In genomic region chr12:77179515-77179914, GRCh38 we compare ENCODE assay signal across 14 cellular contexts.
DNase-seq lines count a peak whose midpoint lies in the region; ATAC-seq, FAIRE-seq and TF ChIP-seq lines count a peak whose summit lies in the region.
"Had no signal": no experiment of that assay in that cellular context is flagged by ENCODE, and none has a peak within 500 bp of the region (broad histone marks: within the 10 kb centered on the region; RNA-seq: fewer than 3 reads in every experiment).

No MANE protein-coding gene starts in this region.

- DNase-seq in D341Med (ENCODE audit: low spot score), result peak; percentile 19
- DNase-seq in GM23338 (ENCODE audit: low spot score), result peak; percentile 6
- DNase-seq in PC-9, result no peak
- no peak for DNase-seq in keratinocyte (ENCODE audit: low read depth, low spot score)
- DNase-seq in Right ventricle myocardium inferior (ENCODE audit: missing footprints), result no peak
- DNase-seq in stimulated activated CD4-positive, alpha-beta T cell treated with anti-CD3 and anti-CD28 coated beads, Interleukin-15, amount 100 ng/mL, for 24 hours, result no peak
- DNase-seq in dedifferentiated amniotic fluid mesenchymal stem cell (ENCODE audit: extremely low spot score), result no peak
- DNase-seq: C1 segment of cervical spinal cord, EL, NCI-H1436 treated with DMSO at 0.1 percent for 48 hours, OCI-M1, RPMI8226 had no signal

- H3K9me3 Mint-ChIP-seq in GM23338, result peaks cover 19% of the 10 kb centered on the region; the same call in 2 of the 3 replicates

- POLR2A ChIA-PET in PC-9 (lab: Charles Lee; ENCODE audit: unreplicated experiment), result no interaction called here

- no peak overlapping the region; the same call in 1 of the 2 replicates for H3K27ac Mint-ChIP-seq in GM23338

- peaks cover 18% of the 10 kb centered on the region; the same call in 2 of the 3 replicates for H3K36me3 Mint-ChIP-seq in GM23338 (ENCODE audit: low read depth)

- intact Hi-C loops in PC-9 (cut with micrococcal nuclease; ENCODE audit: unreplicated experiment), result no loop called here
- intact Hi-C loops in Right ventricle myocardium inferior (cut with DNase I), result no loop called here

- H3K27me3 Mint-ChIP-seq in GM23338 (ENCODE audit: insufficient read depth, low read depth, poor library complexity), result no peaks in the 10 kb centered on the region

- no TSS peak for BruUV-seq in PC-9 (replicated peaks; lab: Mats Ljungman, UMichigan)

- H3K4me3 ChIP-seq in GM23338 (no peak overlapping the region), PC-9 (peak overlapping the region; percentile 37; the same call in 1 of the 2 replicates), keratinocyte (ENCODE audit: control insufficient read depth in 2 of 3, extremely low read depth in 1 of 3, insufficient read depth in 2 of 3, low read depth in 1 of 3, low read length in 3 of 3) (no peak overlapping the region)

- H3K9ac ChIP-seq in keratinocyte (ENCODE audit: control insufficient read depth, extremely low read depth, insufficient read depth, low read length), result no peak overlapping the region

- H3K27ac ChIP-seq in GM23338 (ENCODE audit: low read depth) (no peak overlapping the region), PC-9 (no peak overlapping the region), keratinocyte (ENCODE audit: control insufficient read depth, insufficient read depth, low read length) (no peak overlapping the region)
- H3K27ac ChIP-seq: HL-60 had no signal

- CTCF ChIA-PET in PC-9 (lab: Charles Lee), result no interaction called here

- ATAC-seq in GM23338 (no peak; the same call in 2 of the 3 replicates), Right ventricle myocardium inferior (no peak)

- TF ChIP-seq CTCF in GM23338 (conservative IDR thresholded peaks at IDR 0.05; ENCODE audit: low read depth in 2 of 2) (no peak), PC-9 (conservative IDR thresholded peaks at IDR 0.05) (no peak), keratinocyte (optimal IDR thresholded peaks at IDR 0.05 in 1 of 3, IDR thresholded peaks at IDR 0.05 in 1 of 3, conservative IDR thresholded peaks at IDR 0.05 in 1 of 3; ENCODE audit: extremely low read depth in 1 of 3, insufficient read depth in 2 of 3, low read length in 3 of 3) (no peak)

- no peaks in the 10 kb centered on the region for H3K27me3 ChIP-seq in GM23338 (ENCODE audit: insufficient read depth)
- H3K27me3 ChIP-seq in PC-9 (ENCODE audit: insufficient read depth, low read depth), result no peaks in the 10 kb centered on the region
- no peaks in the 10 kb centered on the region for H3K27me3 ChIP-seq in keratinocyte (ENCODE audit: control insufficient read depth, extremely low read depth, insufficient read depth, low read length)

- no peaks in the 10 kb centered on the region for H4K20me1 ChIP-seq in GM23338 (replicated peaks; ENCODE audit: insufficient read depth)
- H4K20me1 ChIP-seq in PC-9 (ENCODE audit: insufficient read depth), result no peaks in the 10 kb centered on the region
- no peaks in the 10 kb centered on the region for H4K20me1 ChIP-seq in keratinocyte (ENCODE audit: control insufficient read depth, extremely low read depth, insufficient read depth, low read length)

- FAIRE-seq in keratinocyte (lab: Jason Lieb, UNC), result peak; percentile 23
- FAIRE-seq: HTR-8/SVneo had no signal

- H3K4me1 ChIP-seq in GM23338 (ENCODE audit: insufficient read depth), result no peaks in the 10 kb centered on the region; the same call in 1 of the 2 replicates
- H3K4me1 ChIP-seq in PC-9 (replicated peaks; ENCODE audit: insufficient read depth), result peaks cover 6% of the 10 kb centered on the region; the same call in 1 of the 2 replicates
- no peaks in the 10 kb centered on the region for H3K4me1 ChIP-seq in keratinocyte (ENCODE audit: control insufficient read depth, extremely low read depth, insufficient read depth, low read length)

- H2AFZ ChIP-seq in GM23338, result peak overlapping the region; percentile 87; the same call in 1 of the 2 replicates
- H2AFZ ChIP-seq in PC-9, result peak overlapping the region; percentile 72; the same call in 1 of the 2 replicates
- H2AFZ ChIP-seq in keratinocyte (ENCODE audit: control insufficient read depth, low read length), result no peak overlapping the region

- peaks cover 11% of the 10 kb centered on the region; the same call in 1 of the 2 replicates for H3K9me2 ChIP-seq in GM23338 (ENCODE audit: insufficient read depth)
- no peaks in the 10 kb centered on the region for H3K9me2 ChIP-seq in PC-9 (ENCODE audit: insufficient read depth)

- H3F3A ChIP-seq in GM23338 (replicated peaks; ENCODE audit: low read depth), result no peaks in the 10 kb centered on the region
- H3F3A ChIP-seq in PC-9 (ENCODE audit: insufficient read depth, low read depth), result no peaks in the 10 kb centered on the region

- H3K9me3 ChIP-seq in PC-9 (ENCODE audit: insufficient read depth, low read depth), result peaks cover 4% of the 10 kb centered on the region; the same call in 1 of the 2 replicates
- no peaks in the 10 kb centered on the region for H3K9me3 ChIP-seq in keratinocyte (ENCODE audit: control insufficient read depth, low read depth, low read length)

- peaks cover 5% of the 10 kb centered on the region; the same call in 2 of the 3 replicates for H3K4me1 Mint-ChIP-seq in GM23338

- H3K4me2 ChIP-seq in GM23338, result peak overlapping the region; percentile 57
- H3K4me2 ChIP-seq in PC-9, result peak overlapping the region; percentile 65
- H3K4me2 ChIP-seq in keratinocyte (ENCODE audit: control insufficient read depth, extremely low read depth, insufficient read depth, low read depth, low read length), result no peak overlapping the region

- dilution Hi-C loops in keratinocyte (cut with MboI; ENCODE audit: extremely low pct_ligation_motif_present, low sequenced_read_pairs), result no loop called here

- no peaks in the 10 kb centered on the region for H3K9me1 ChIP-seq in keratinocyte (ENCODE audit: control insufficient read depth, extremely low read depth, insufficient read depth, low read length)

- no peaks in the 10 kb centered on the region for H3K36me3 ChIP-seq in GM23338 (ENCODE audit: insufficient read depth)
- no peaks in the 10 kb centered on the region for H3K36me3 ChIP-seq in PC-9 (ENCODE audit: low read depth)
- no peaks in the 10 kb centered on the region for H3K36me3 ChIP-seq in keratinocyte (ENCODE audit: control insufficient read depth in 2 of 2, extremely low read depth in 1 of 2, insufficient read depth in 2 of 2, low read length in 2 of 2)

- H3K4me3 Mint-ChIP-seq in GM23338, result no peak overlapping the region

- no peaks in the 10 kb centered on the region for H3K79me2 ChIP-seq in GM23338 (replicated peaks; ENCODE audit: insufficient read depth)
- H3K79me2 ChIP-seq in PC-9 (ENCODE audit: low read depth), result no peaks in the 10 kb centered on the region
- no peaks in the 10 kb centered on the region for H3K79me2 ChIP-seq in keratinocyte (ENCODE audit: control insufficient read depth, insufficient read depth, low read length)

TF ChIP-seq in GM23338, 12 proteins besides CTCF, POLR2A, EP300 and RAD21 (continues in another document):
- TF ChIP-seq STAT1 (IDR thresholded peaks at IDR 0.05; ENCODE audit: unreplicated experiment) (no peak), NANOG (IDR thresholded peaks at IDR 0.05; ENCODE audit: borderline replicate concordance) (no peak), POLR2AphosphoS5 (IDR thresholded peaks at IDR 0.05; ENCODE audit: low read depth) (no peak)

Comparison
In these comparisons a context has a peak if more than half of its experiments do, and no peak if none do; other contexts are left out.
1. DNase-seq: peak in D341Med (single experiment) and GM23338 (single experiment); none in PC-9 (0 of 2), keratinocyte (single experiment), Right ventricle myocardium inferior (single experiment), stimulated activated CD4-positive, alpha-beta T cell treated with anti-CD3 and anti-CD28 coated beads, Interleukin-15, amount 100 ng/mL, for 24 hours (single experiment) and dedifferentiated amniotic fluid mesenchymal stem cell (single experiment).